11 cellular contexts compared by ENCODE assay signal in the genomic region with DNA sequence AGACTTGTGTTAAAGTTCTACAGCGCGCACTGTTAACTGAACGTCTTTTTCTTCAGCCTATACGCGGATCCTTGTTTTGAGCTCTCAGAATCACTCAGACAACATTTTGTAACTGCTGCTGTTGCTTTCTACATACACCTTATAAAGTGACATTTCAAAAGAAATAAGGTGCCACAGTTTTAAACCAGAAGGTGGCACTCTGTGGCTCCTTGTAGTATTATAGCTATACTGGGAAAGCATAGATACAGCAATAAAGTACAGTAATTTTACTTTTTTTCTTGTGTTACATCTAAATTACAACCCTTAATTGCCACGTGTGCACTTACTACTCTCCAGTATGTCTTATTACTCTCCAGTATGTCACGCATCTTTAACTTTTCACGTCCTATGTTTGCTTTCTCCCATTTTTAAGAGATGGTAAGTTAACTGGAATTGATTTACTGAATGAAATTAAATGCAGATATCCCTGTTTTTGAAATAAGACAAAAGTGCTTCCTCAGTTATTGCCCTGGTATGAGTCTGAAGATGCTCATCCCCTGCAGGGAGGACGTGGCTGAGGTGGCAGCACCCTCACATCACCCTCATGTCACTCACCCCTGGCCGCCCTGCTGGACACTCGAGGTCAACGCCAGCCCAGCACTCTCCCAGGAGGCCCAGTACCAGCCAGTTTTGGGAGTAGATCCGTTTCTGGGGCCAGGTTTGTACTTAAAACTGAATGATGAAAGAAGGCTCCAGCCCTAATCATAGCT. TPM values are rescaled to one million over a fixed set of nuclear protein-coding genes. Genes with fewer than 3 reads are reported as not detected.
A peak's percentile ranks its signal among the peaks of the same experiment; 100 is the strongest.
DNase-seq lines count a peak whose midpoint lies in the region; ATAC-seq, FAIRE-seq and TF ChIP-seq lines count a peak whose summit lies in the region.
"Had no signal": no experiment of that assay in that cellular context is flagged by ENCODE, and none has a peak within 500 bp of the region (broad histone marks: within the 10 kb centered on the region; RNA-seq: fewer than 3 reads in every experiment).

No MANE protein-coding gene starts in this region.

- H3K27me3 ChIP-seq in heart left ventricle (no peaks in the 10 kb centered on the region), right atrium auricular region (no peaks in the 10 kb centered on the region)

- H3K27ac ChIP-seq in heart left ventricle, result no peak overlapping the region
- no peak overlapping the region for H3K27ac ChIP-seq in right atrium auricular region
- H3K27ac ChIP-seq: prostate gland had no signal

- H3K4me3 ChIP-seq in heart left ventricle (no peak overlapping the region), right atrium auricular region (no peak overlapping the region), fibroblast of the aortic adventitia (ENCODE audit: low read depth, low read length) (no peak overlapping the region)
- H3K4me3 ChIP-seq: prostate gland had no signal

- peaks cover 0 to 64% (median 61%) of the 10 kb centered on the region in 9 donors for H3K36me3 ChIP-seq in heart left ventricle
- peaks cover 56% of the 10 kb centered on the region for H3K36me3 ChIP-seq in right atrium auricular region

- H3K4me1 ChIP-seq in heart left ventricle (peaks cover 0 to 5% (median 0%) of the 10 kb centered on the region in 12 donors), right atrium auricular region (no peaks in the 10 kb centered on the region)
- H3K4me1 ChIP-seq: prostate gland had no signal

- DNase-seq in heart left ventricle (no peak), right atrium auricular region (ENCODE audit: low spot score) (no peak), RKO (ENCODE audit: low spot score) (peak; percentile 66), fibroblast of the aortic adventitia (ENCODE audit: low read depth) (no peak), urothelium cell line (ENCODE audit: low spot score) (peak; percentile 24), GM12892 (ENCODE audit: insufficient read length) (no peak)
- no peak for DNase-seq in activated naive CD4-positive, alpha-beta T cell treated with anti-CD3 and anti-CD28 coated beads, Interleukin-2, amount 50 U/mL, for 16 hours
- no peak for DNase-seq in activated naive CD4-positive, alpha-beta T cell (lab: John Stamatoyannopoulos, UW)
- DNase-seq: stimulated activated naive CD4-positive, alpha-beta T cell treated with Interleukin-2 at 50 U/mL for 16 hours had no signal

- ATAC-seq in heart left ventricle, result peak in 3 of 4 donors; percentile 27 to 47 (median 30)

- intact Hi-C loops in heart left ventricle (cut with DNase I), result no loop called here

- H3K9me3 ChIP-seq in heart left ventricle (no peaks in the 10 kb centered on the region), right atrium auricular region (no peaks in the 10 kb centered on the region)
- H3K9me3 ChIP-seq: prostate gland had no signal

- WGBS in heart left ventricle, 4 donors, result 79 to 85% (median 81%) methylated on average over 13 of the region's 13 CpGs

- TF ChIP-seq CTCF in heart left ventricle (IDR thresholded peaks at IDR 0.05), result peak in 1 of 12 donors; percentile 15
- TF ChIP-seq CTCF in right atrium auricular region (IDR thresholded peaks at IDR 0.05), result peak in 1 of 2 donors; percentile 14
- peak; percentile 20 for TF ChIP-seq CTCF in fibroblast of the aortic adventitia (IDR thresholded peaks at IDR 0.05; ENCODE audit: insufficient read depth, low read length)

- TF ChIP-seq POLR2A in heart left ventricle (IDR thresholded peaks at IDR 0.05) (no peak), GM12892 (IDR thresholded peaks at IDR 0.05; ENCODE audit: low read depth, low read length) (no peak)

- FAIRE-seq in urothelium cell line (lab: Jason Lieb, UNC) (no peak), GM12892 (lab: Jason Lieb, UNC) (no peak)
- FAIRE-seq: HTR-8/SVneo had no signal

RNA-seq across cellular contexts. Expression of a gene that starts 37.8 kb away (rescaled TPM):
- 10 to 100 TPM; 47.5 to 76.1 (median 62.6) TPM for total RNA-seq in heart left ventricle
- polyA plus RNA-seq in heart left ventricle, result 10 to 100 TPM; 24.5 to 84.9 TPM
- 10 to 100 TPM; 58.4 to 69.0 TPM for total RNA-seq in right atrium auricular region
- 27.9 and 67.7 TPM in 2 replicates for total RNA-seq in fibroblast of the aortic adventitia (ENCODE audit: low replicate concordance)
- 59.6 TPM for polyA plus RNA-seq in GM12892 (2012; ENCODE audit: missing spikeins)

Comparison
In these comparisons a context has a peak if more than half of its experiments do, and no peak if none do; other contexts are left out.
1. DNase-seq: peak in RKO (single experiment) and urothelium cell line (single experiment); none in heart left ventricle (0 of 5), right atrium auricular region (single experiment), fibroblast of the aortic adventitia (single experiment), activated naive CD4-positive, alpha-beta T cell treated with anti-CD3 and anti-CD28 coated beads, Interleukin-2, amount 50 U/mL, for 16 hours (single experiment), activated naive CD4-positive, alpha-beta T cell (0 of 4) and GM12892 (single experiment).